ENCODE assay signal across 19 cellular contexts in genomic region chr13:99973786-99974185, GRCh38. TPM values are rescaled to one million over a fixed set of nuclear protein-coding genes. Genes with fewer than 3 reads are reported as not detected.
DNase-seq lines count a peak whose midpoint lies in the region; ATAC-seq, FAIRE-seq and TF ChIP-seq lines count a peak whose summit lies in the region.
"Had no signal": no experiment of that assay in that cellular context is flagged by ENCODE, and none has a peak within 500 bp of the region (broad histone marks: within the 10 kb centered on the region; RNA-seq: fewer than 3 reads in every experiment).

No MANE protein-coding gene starts in this region.

- H3K79me2 ChIP-seq in HepG2 (ENCODE audit: insufficient read depth, low read length): no peaks in the 10 kb centered on the region

- no peaks in the 10 kb centered on the region for H4K20me1 ChIP-seq in HepG2 (ENCODE audit: insufficient read depth, low read length)

- no peak for ATAC-seq in HepG2
- no peak for ATAC-seq in right lobe of liver

- H3K36me3 ChIP-seq in HepG2 (replicated peaks in 1 of 2; ENCODE audit: control insufficient read depth in 1 of 2, insufficient read depth in 2 of 2, low read length in 2 of 2): no peaks in the 10 kb centered on the region
- H3K36me3 ChIP-seq in right lobe of liver: no peaks in the 10 kb centered on the region
- H3K36me3 ChIP-seq in HUES64 (ENCODE audit: insufficient read depth, low read length): peaks cover 7% of the 10 kb centered on the region
- H3K36me3 ChIP-seq in iPS-18a (ENCODE audit: control insufficient read depth, low read depth, low read length): peaks cover 6% of the 10 kb centered on the region
- no peaks in the 10 kb centered on the region for H3K36me3 ChIP-seq in prostate gland
- H3K36me3 ChIP-seq: SJSA1 had no signal

- no peak for DNase-seq in HepG2 (ENCODE audit: low spot score)
- no peak for DNase-seq in right lobe of liver
- no peak for DNase-seq in prostate gland (ENCODE audit: low spot score)
- DNase-seq in 8988T: no peak
- DNase-seq in NCI-H526 (lab: John Stamatoyannopoulos, UW): no peak
- DNase-seq: ACHN, AML-193, Calu3, DMS79, HCEC 1CT, NCI-H1092, NCI-H146, NCI-H2081, NCI-H510A had no signal

- POLR2A ChIA-PET in HepG2 (lab: Yijun Ruan, JAX): no interaction called here

- TF ChIP-seq POLR2A in HepG2 (IDR thresholded peaks at IDR 0.05; ENCODE audit: insufficient read depth in 1 of 2, low read depth in 2 of 2, low read length in 2 of 2) (no peak), right lobe of liver (IDR thresholded peaks at IDR 0.05) (no peak), prostate gland (IDR thresholded peaks at IDR 0.05) (no peak)

- no peak overlapping the region for H3K27ac ChIP-seq in HepG2 (ENCODE audit: extremely low read length, insufficient read depth, low read length)
- no peak overlapping the region for H3K27ac ChIP-seq in right lobe of liver
- H3K27ac ChIP-seq in HUES64 (ENCODE audit: low read depth, low read length): peak overlapping the region; percentile 86; the same call in 1 of the 2 replicates
- H3K27ac ChIP-seq in iPS-18a (ENCODE audit: low read length): peak overlapping the region; percentile 22
- no peak overlapping the region for H3K27ac ChIP-seq in prostate gland
- H3K27ac ChIP-seq: SJSA1 had no signal

- no peak overlapping the region for H3K4me2 ChIP-seq in HepG2 (ENCODE audit: low read depth, low read length)

- in situ Hi-C loops in HepG2 (cut with HindIII; ENCODE audit: extremely low pct_ligation_motif_present, low pct_unique_long_range_greater_than_20kb): no loop called here

- 56% methylated on average over 6 of the region's 6 CpGs for WGBS in HepG2 (ENCODE audit: low lambda C conversion rate)
- 18% methylated on average over 6 of the region's 6 CpGs for WGBS in right lobe of liver (ENCODE audit: insufficient coverage, low coverage, low lambda C conversion rate, missing lambda C conversion rate)
- WGBS in HUES64: 62% methylated on average over 5 of the region's 6 CpGs
- WGBS in prostate gland: 17% methylated on average over 6 of the region's 6 CpGs

- H3K9me3 ChIP-seq in HepG2 (ENCODE audit: low read length): no peaks in the 10 kb centered on the region
- no peaks in the 10 kb centered on the region for H3K9me3 ChIP-seq in right lobe of liver
- no peaks in the 10 kb centered on the region for H3K9me3 ChIP-seq in HUES64 (ENCODE audit: insufficient read depth, low read depth, low read length)
- H3K9me3 ChIP-seq in iPS-18a (ENCODE audit: control insufficient read depth, low read depth, low read length): no peaks in the 10 kb centered on the region
- no peaks in the 10 kb centered on the region for H3K9me3 ChIP-seq in prostate gland

- TF ChIP-seq CTCF in HepG2 (CRISPR knock-in tag; IDR thresholded peaks at IDR 0.05): no peak
- TF ChIP-seq CTCF in right lobe of liver (IDR thresholded peaks at IDR 0.05): no peak
- TF ChIP-seq CTCF in prostate gland (IDR thresholded peaks at IDR 0.05): no peak

- H3K9ac ChIP-seq in HepG2 (ENCODE audit: insufficient read depth, low read depth, low read length) (no peak overlapping the region), HUES64 (ENCODE audit: low read depth, low read length) (no peak overlapping the region), iPS-18a (ENCODE audit: low read length) (peak overlapping the region; percentile 11)

- no peak for FAIRE-seq in HepG2 (lab: Jason Lieb, UNC)

- BruUV-seq in HepG2 (replicated peaks; lab: Mats Ljungman, UMichigan): no TSS peak

- H3K4me1 ChIP-seq in HepG2 (ENCODE audit: insufficient read depth, low read length) (peaks cover 19% of the 10 kb centered on the region), right lobe of liver (peaks cover 0 to 24% (median 0%) of the 10 kb centered on the region in 4 donors), HUES64 (ENCODE audit: insufficient read depth, low read length) (peaks cover 60% of the 10 kb centered on the region), iPS-18a (ENCODE audit: control insufficient read depth, low read depth, low read length) (peaks cover 64% of the 10 kb centered on the region), prostate gland (replicated peaks) (peaks cover 9% of the 10 kb centered on the region)

- H3K4me3 ChIP-seq in HepG2 (replicated peaks in 1 of 3; ENCODE audit: insufficient read depth in 1 of 3, low read depth in 2 of 3, low read length in 3 of 3) (no peak overlapping the region), right lobe of liver (no peak overlapping the region), HUES64 (ENCODE audit: low read length) (peak overlapping the region; percentile 97), iPS-18a (ENCODE audit: low read length) (peak overlapping the region; percentile 86), prostate gland (no peak overlapping the region)
- H3K4me3 ChIP-seq: SJSA1 had no signal

- no peak for TF ChIP-seq EP300 in HepG2 (IDR thresholded peaks at IDR 0.05; ENCODE audit: low read depth in 2 of 2, low read length in 2 of 2)
- TF ChIP-seq EP300 in HepG2 (CRISPR knock-in tag; IDR thresholded peaks at IDR 0.05; ENCODE audit: borderline replicate concordance): no peak

- H2AFZ ChIP-seq in HepG2 (ENCODE audit: low read length): no peak overlapping the region

- no peak for TF ChIP-seq RAD21 in HepG2 (CRISPR knock-in tag; IDR thresholded peaks at IDR 0.05)

- CTCF ChIA-PET in HepG2 (lab: Yijun Ruan, JAX; ENCODE audit: low intra/inter-chr PET ratio, low total read pairs): no interaction called here

- intact Hi-C loops in HepG2 (cut with micrococcal nuclease; ENCODE audit: unreplicated experiment) (loop anchor here (5.0 to 10.0 kb wide), 2 partner anchors 261 to 316 kb away; no protein-coding TSS in a partner anchor), right lobe of liver (cut with DNase I) (no loop called here), prostate gland (cut with DNase I) (no loop called here)

- H3K27me3 ChIP-seq in HepG2 (ENCODE audit: control insufficient read depth in 1 of 2, insufficient read depth in 2 of 2, low read length in 2 of 2): peaks cover 12 to 65% of the 10 kb centered on the region in 2 experiments
- peaks cover 8 to 89% of the 10 kb centered on the region in 2 donors for H3K27me3 ChIP-seq in right lobe of liver
- H3K27me3 ChIP-seq in HUES64 (ENCODE audit: insufficient read depth, low read length): peaks cover 77% of the 10 kb centered on the region
- peaks cover 32% of the 10 kb centered on the region for H3K27me3 ChIP-seq in iPS-18a (ENCODE audit: control insufficient read depth, insufficient read depth, low read length)
- H3K27me3 ChIP-seq in prostate gland (replicated peaks; ENCODE audit: insufficient read depth): peaks cover 84% of the 10 kb centered on the region

RNA-seq across cellular contexts. Expression of gene ZIC5, which starts 2.2 kb away (rescaled TPM):
- total RNA-seq in HepG2 (2016; rRNA removed; fragmentation: Illumina TruSeq; extraction: Trizol): 0.02 TPM in 1 of 2 replicates, not detected in the other
- total RNA-seq in HepG2 (2016; cell fraction: cytosol; rRNA removed; fragmentation: Illumina TruSeq; extraction: Trizol; ENCODE audit: low read depth): not detected in 2 replicates
- 0.03 and 0.04 TPM in 2 replicates for total RNA-seq in HepG2 (2016; cell fraction: insoluble cytoplasmic fraction; rRNA removed; fragmentation: Illumina TruSeq; extraction: Trizol)
- total RNA-seq in HepG2 (2016; cell fraction: membrane; rRNA removed; fragmentation: Illumina TruSeq; extraction: Trizol): 0.03 TPM in 1 of 2 replicates, not detected in the other
- total RNA-seq in HepG2 (2016; cell fraction: nucleus; rRNA removed; fragmentation: Illumina TruSeq; extraction: Trizol): not detected in 2 replicates
- 0.07 TPM in 1 of 2 replicates, not detected in the other for polyA plus RNA-seq in HepG2 (2011; rRNA removed)
- polyA plus RNA-seq in HepG2 (2011; cell fraction: cytosol; rRNA removed): 0.01 and 0.03 TPM in 2 replicates
- 0.03 and 0.06 TPM in 2 replicates for polyA plus RNA-seq in HepG2 (2011; cell fraction: nucleus; rRNA removed)
- 0.03 TPM in 1 of 2 replicates, not detected in the other for polyA plus RNA-seq in HepG2 (2012)
- polyA plus RNA-seq in HepG2 (2016; cell fraction: cytosol; fragmentation: Illumina TruSeq; extraction: Trizol; ENCODE audit: low read depth): not detected in 2 replicates
- polyA plus RNA-seq in HepG2 (2016; cell fraction: insoluble cytoplasmic fraction; fragmentation: Illumina TruSeq; extraction: Trizol; ENCODE audit: low read depth): not detected in 2 replicates
- 0.03 TPM in 1 of 2 replicates, not detected in the other for polyA plus RNA-seq in HepG2 (2016; cell fraction: membrane; fragmentation: Illumina TruSeq; extraction: Trizol; ENCODE audit: low read depth)
- 0.10 TPM in 1 of 2 replicates, not detected in the other for polyA plus RNA-seq in HepG2 (2016; cell fraction: nucleus; fragmentation: Illumina TruSeq; extraction: Trizol; ENCODE audit: insufficient read depth, low read depth)
- 2.7 TPM in 1 of 2 replicates, not detected in the other for polyA minus RNA-seq in HepG2 (2011; rRNA and poly(A)+ RNA removed; ENCODE audit: low replicate concordance)
- not detected in 2 replicates for polyA minus RNA-seq in HepG2 (2011; cell fraction: cytosol; rRNA and poly(A)+ RNA removed)
- not detected in 2 replicates for polyA minus RNA-seq in HepG2 (2011; cell fraction: nucleus; rRNA and poly(A)+ RNA removed)
- not detected for total RNA-seq in right lobe of liver
- polyA plus RNA-seq in HUES64 (2013, experiment 1 of 2): 25.6 TPM
- polyA plus RNA-seq in HUES64 (2013, experiment 2 of 2): 25.2 TPM
- under 1 TPM; 0.09 to 0.45 TPM for total RNA-seq in prostate gland
- total RNA-seq: MCF 10A, SJSA1 had no signal
- polyA plus RNA-seq: CD14-positive monocyte had no signal

RNA-seq across cellular contexts. Expression of gene ZIC2, which starts 7.8 kb away (rescaled TPM):
- total RNA-seq in HepG2 (2016; rRNA removed; fragmentation: Illumina TruSeq; extraction: Trizol) (not detected in 2 replicates), right lobe of liver (under 1 TPM in 1 of 6 experiments, not detected in 5; 0.24 TPM), prostate gland (under 1 TPM; 0.05 to 0.51 TPM)
- total RNA-seq in HepG2 (2016; cell fraction: cytosol; rRNA removed; fragmentation: Illumina TruSeq; extraction: Trizol; ENCODE audit: low read depth): not detected in 2 replicates
- total RNA-seq in HepG2 (2016; cell fraction: insoluble cytoplasmic fraction; rRNA removed; fragmentation: Illumina TruSeq; extraction: Trizol): 0.06 TPM in 1 of 2 replicates, not detected in the other
- not detected in 2 replicates for total RNA-seq in HepG2 (2016; cell fraction: membrane; rRNA removed; fragmentation: Illumina TruSeq; extraction: Trizol)
- total RNA-seq in HepG2 (2016; cell fraction: nucleus; rRNA removed; fragmentation: Illumina TruSeq; extraction: Trizol): not detected in 2 replicates
- 0.12 and 0.13 TPM in 2 replicates for polyA plus RNA-seq in HepG2 (2011; rRNA removed)
- polyA plus RNA-seq in HepG2 (2011; cell fraction: cytosol; rRNA removed): 0.06 and 0.11 TPM in 2 replicates
- 0.29 and 0.32 TPM in 2 replicates for polyA plus RNA-seq in HepG2 (2011; cell fraction: nucleus; rRNA removed)
- polyA plus RNA-seq in HepG2 (2012): 0.17 and 0.24 TPM in 2 replicates
- not detected in 2 replicates for polyA plus RNA-seq in HepG2 (2016; cell fraction: cytosol; fragmentation: Illumina TruSeq; extraction: Trizol; ENCODE audit: low read depth)
- polyA plus RNA-seq in HepG2 (2016; cell fraction: insoluble cytoplasmic fraction; fragmentation: Illumina TruSeq; extraction: Trizol; ENCODE audit: low read depth): 0.08 TPM in 2 replicates
- not detected in 2 replicates for polyA plus RNA-seq in HepG2 (2016; cell fraction: membrane; fragmentation: Illumina TruSeq; extraction: Trizol; ENCODE audit: low read depth)
- not detected in 2 replicates for polyA plus RNA-seq in HepG2 (2016; cell fraction: nucleus; fragmentation: Illumina TruSeq; extraction: Trizol; ENCODE audit: insufficient read depth, low read depth)
- polyA minus RNA-seq in HepG2 (2011; rRNA and poly(A)+ RNA removed; ENCODE audit: low replicate concordance): 0.18 and 5.2 TPM in 2 replicates
- 0.53 and 0.59 TPM in 2 replicates for polyA minus RNA-seq in HepG2 (2011; cell fraction: cytosol; rRNA and poly(A)+ RNA removed)
- polyA minus RNA-seq in HepG2 (2011; cell fraction: nucleus; rRNA and poly(A)+ RNA removed): 0.13 TPM in 1 of 2 replicates, not detected in the other
- 113 TPM for polyA plus RNA-seq in HUES64 (2013, experiment 1 of 2)
- polyA plus RNA-seq in HUES64 (2013, experiment 2 of 2): 125 TPM
- polyA plus RNA-seq: CD14-positive monocyte had no signal

Comparison
In these comparisons a context has a peak if more than half of its experiments do, and no peak if none do; other contexts are left out.
1. H3K27ac ChIP-seq: peak in HUES64 (single experiment) and iPS-18a (single experiment); none in HepG2 (single experiment), right lobe of liver (0 of 3) and prostate gland (0 of 2).
2. H3K4me3 ChIP-seq: peak in HUES64 (single experiment) and iPS-18a (single experiment); none in HepG2 (0 of 3), right lobe of liver (0 of 3) and prostate gland (0 of 2).